ENCODE assay signal across 1 cellular context in genomic region chr4:1312821-1313640, GRCh38.
A peak's percentile ranks its signal among the peaks of the same experiment; 100 is the strongest.
TF ChIP-seq lines count a peak whose summit lies in the region.

No MANE protein-coding gene starts in this region.

TF ChIP-seq in HepG2, 621 proteins besides CTCF, POLR2A, EP300 and RAD21:
- TF ChIP-seq, protein P1, sequence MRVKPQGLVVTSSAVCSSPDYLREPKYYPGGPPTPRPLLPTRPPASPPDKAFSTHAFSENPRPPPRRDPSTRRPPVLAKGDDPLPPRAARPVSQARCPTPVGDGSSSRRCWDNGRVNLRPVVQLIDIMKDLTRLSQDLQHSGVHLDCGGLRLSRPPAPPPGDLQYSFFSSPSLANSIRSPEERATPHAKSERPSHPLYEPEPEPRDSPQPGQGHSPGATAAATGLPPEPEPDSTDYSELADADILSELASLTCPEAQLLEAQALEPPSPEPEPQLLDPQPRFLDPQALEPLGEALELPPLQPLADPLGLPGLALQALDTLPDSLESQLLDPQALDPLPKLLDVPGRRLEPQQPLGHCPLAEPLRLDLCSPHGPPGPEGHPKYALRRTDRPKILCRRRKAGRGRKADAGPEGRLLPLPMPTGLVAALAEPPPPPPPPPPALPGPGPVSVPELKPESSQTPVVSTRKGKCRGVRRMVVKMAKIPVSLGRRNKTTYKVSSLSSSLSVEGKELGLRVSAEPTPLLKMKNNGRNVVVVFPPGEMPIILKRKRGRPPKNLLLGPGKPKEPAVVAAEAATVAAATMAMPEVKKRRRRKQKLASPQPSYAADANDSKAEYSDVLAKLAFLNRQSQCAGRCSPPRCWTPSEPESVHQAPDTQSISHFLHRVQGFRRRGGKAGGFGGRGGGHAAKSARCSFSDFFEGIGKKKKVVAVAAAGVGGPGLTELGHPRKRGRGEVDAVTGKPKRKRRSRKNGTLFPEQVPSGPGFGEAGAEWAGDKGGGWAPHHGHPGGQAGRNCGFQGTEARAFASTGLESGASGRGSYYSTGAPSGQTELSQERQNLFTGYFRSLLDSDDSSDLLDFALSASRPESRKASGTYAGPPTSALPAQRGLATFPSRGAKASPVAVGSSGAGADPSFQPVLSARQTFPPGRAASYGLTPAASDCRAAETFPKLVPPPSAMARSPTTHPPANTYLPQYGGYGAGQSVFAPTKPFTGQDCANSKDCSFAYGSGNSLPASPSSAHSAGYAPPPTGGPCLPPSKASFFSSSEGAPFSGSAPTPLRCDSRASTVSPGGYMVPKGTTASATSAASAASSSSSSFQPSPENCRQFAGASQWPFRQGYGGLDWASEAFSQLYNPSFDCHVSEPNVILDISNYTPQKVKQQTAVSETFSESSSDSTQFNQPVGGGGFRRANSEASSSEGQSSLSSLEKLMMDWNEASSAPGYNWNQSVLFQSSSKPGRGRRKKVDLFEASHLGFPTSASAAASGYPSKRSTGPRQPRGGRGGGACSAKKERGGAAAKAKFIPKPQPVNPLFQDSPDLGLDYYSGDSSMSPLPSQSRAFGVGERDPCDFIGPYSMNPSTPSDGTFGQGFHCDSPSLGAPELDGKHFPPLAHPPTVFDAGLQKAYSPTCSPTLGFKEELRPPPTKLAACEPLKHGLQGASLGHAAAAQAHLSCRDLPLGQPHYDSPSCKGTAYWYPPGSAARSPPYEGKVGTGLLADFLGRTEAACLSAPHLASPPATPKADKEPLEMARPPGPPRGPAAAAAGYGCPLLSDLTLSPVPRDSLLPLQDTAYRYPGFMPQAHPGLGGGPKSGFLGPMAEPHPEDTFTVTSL (CRISPR knock-in tag; IDR thresholded peaks at IDR 0.05; ENCODE audit: borderline replicate concordance) = 0 out of 2 replicates have a peak, but pooled peaks have one; percentile 11
- TF ChIP-seq CENPBD1 (CRISPR knock-in tag; IDR thresholded peaks at IDR 0.05; ENCODE audit: borderline replicate concordance, low read depth) (no peak), SIX4 (CRISPR knock-in tag; IDR thresholded peaks at IDR 0.05) (no peak), HDAC1 (CRISPR knock-in tag; IDR thresholded peaks at IDR 0.05) (0 out of 2 replicates have a peak, but pooled peaks have one; percentile 2), SETDB1 (CRISPR knock-in tag; IDR thresholded peaks at IDR 0.05; ENCODE audit: borderline replicate concordance) (0 out of 2 replicates have a peak, but pooled peaks have one; percentile 25)
